In the genomic region with DNA sequence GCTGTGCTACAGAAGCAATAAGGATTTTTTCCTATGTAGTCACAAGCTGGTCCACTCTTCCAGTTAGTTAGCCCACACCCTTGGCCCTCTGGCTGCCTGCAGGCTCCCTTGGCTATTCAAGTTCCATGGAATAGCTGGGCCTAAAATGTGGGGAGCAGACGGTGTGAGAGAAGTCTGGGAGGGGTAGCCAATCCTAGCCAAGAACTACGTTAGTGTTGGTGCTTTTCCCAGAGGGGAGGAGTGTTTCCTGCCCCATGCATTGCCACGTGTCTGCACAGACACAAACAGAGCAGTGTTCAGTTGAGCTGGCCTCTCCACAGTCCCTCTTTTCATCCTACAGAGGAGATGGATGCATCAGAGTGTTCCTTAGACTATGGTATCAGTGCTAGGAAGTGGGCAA, we compare ENCODE assay signal across 12 cellular contexts. TPM values are rescaled to one million over a fixed set of nuclear protein-coding genes. Genes with fewer than 3 reads are reported as not detected.
DNase-seq lines count a peak whose midpoint lies in the region; ATAC-seq and TF ChIP-seq lines count a peak whose summit lies in the region.
"Had no signal": no experiment of that assay in that cellular context is flagged by ENCODE, and none has a peak within 500 bp of the region (broad histone marks: within the 10 kb centered on the region; RNA-seq: fewer than 3 reads in every experiment).

No MANE protein-coding gene starts in this region.

- no peak overlapping the region for H3K27ac Mint-ChIP-seq in neural crest cell (ENCODE audit: unreplicated experiment)
- H3K27ac Mint-ChIP-seq: activated naive CD8-positive, alpha-beta T cell treated with anti-CD3 and anti-CD28 coated beads, Interleukin-2, amount 10 ng/mL, durations not matched to agents 7 days and 5 days; natural killer cell treated with Interleukin-12 subunit alpha and Interleukin-12 subunit beta and Interleukin-15 and Interleukin-18, amount 100 ng/mL, for 72 hours had no signal

- DNase-seq in AG10803 (ENCODE audit: low read depth) = peak; percentile 95
- peak; percentile 99 for DNase-seq in SK-MEL-5 (ENCODE audit: low read depth, low spot score)
- peak; percentile 90 for DNase-seq in fibroblast of pulmonary artery (ENCODE audit: low read depth)
- DNase-seq in neural crest cell (ENCODE audit: low read depth, low spot score) = peak; percentile 20
- no peak for DNase-seq in retina
- no peak for DNase-seq in GM10266 (ENCODE audit: extremely low spot score)
- DNase-seq in stimulated activated naive CD4-positive, alpha-beta T cell treated with Interleukin-2 at 50 U/mL for 16 hours (lab: John Stamatoyannopoulos, UW) = no peak
- DNase-seq: activated CD4-positive, alpha-beta T cell treated with anti-CD3 and anti-CD28 coated beads, Interleukin-2, amount 50 U/mL, for 4 hours; activated naive CD8-positive, alpha-beta T cell treated with anti-CD3 and anti-CD28 coated beads, Interleukin-2, amount 10 ng/mL, durations not matched to agents 7 days and 5 days; NCI-H345 had no signal

- H3K27me3 Mint-ChIP-seq in neural crest cell (ENCODE audit: low read depth) = no peaks in the 10 kb centered on the region
- H3K27me3 Mint-ChIP-seq: activated naive CD8-positive, alpha-beta T cell treated with anti-CD3 and anti-CD28 coated beads, Interleukin-2, amount 10 ng/mL, durations not matched to agents 7 days and 5 days had no signal

- 0 out of 2 replicates have a peak, but pooled peaks have one; percentile 6 for TF ChIP-seq CTCF in AG10803 (conservative IDR thresholded peaks at IDR 0.05; ENCODE audit: low read length)
- TF ChIP-seq CTCF in fibroblast of pulmonary artery (IDR thresholded peaks at IDR 0.05; ENCODE audit: low read length, missing control alignments) = no peak
- TF ChIP-seq CTCF in neural crest cell (conservative IDR thresholded peaks at IDR 0.05) = no peak
- TF ChIP-seq CTCF in GM10266 (IDR thresholded peaks at IDR 0.05; ENCODE audit: control insufficient read depth, insufficient read depth, low read depth, missing control alignments) = no peak

- H3K4me3 Mint-ChIP-seq in neural crest cell = peak overlapping the region; percentile 2
- H3K4me3 Mint-ChIP-seq: activated naive CD8-positive, alpha-beta T cell treated with anti-CD3 and anti-CD28 coated beads, Interleukin-2, amount 10 ng/mL, durations not matched to agents 7 days and 5 days; natural killer cell treated with Interleukin-12 subunit alpha and Interleukin-12 subunit beta and Interleukin-15 and Interleukin-18, amount 100 ng/mL, for 72 hours had no signal

- H3K9me3 Mint-ChIP-seq in neural crest cell = peaks cover 7% of the 10 kb centered on the region
- H3K9me3 Mint-ChIP-seq: natural killer cell treated with Interleukin-12 subunit alpha and Interleukin-12 subunit beta and Interleukin-15 and Interleukin-18, amount 100 ng/mL, for 72 hours had no signal

- in situ Hi-C loops in SK-MEL-5 (cut with HindIII; ENCODE audit: low pct_unique_long_range_greater_than_20kb, low sequenced_read_pairs) = no loop called here

- peaks cover 35% of the 10 kb centered on the region for H3K4me1 Mint-ChIP-seq in neural crest cell
- H3K4me1 Mint-ChIP-seq: activated naive CD8-positive, alpha-beta T cell treated with anti-CD3 and anti-CD28 coated beads, Interleukin-2, amount 10 ng/mL, durations not matched to agents 7 days and 5 days had no signal

- H3K4me3 ChIP-seq in AG10803 (ENCODE audit: low read length) = no peak overlapping the region
- no peak overlapping the region for H3K4me3 ChIP-seq in fibroblast of pulmonary artery (replicated peaks; ENCODE audit: low read depth, low read length)

- H3K36me3 Mint-ChIP-seq in neural crest cell (ENCODE audit: low read depth) = peaks cover 22% of the 10 kb centered on the region
- H3K36me3 Mint-ChIP-seq: activated naive CD8-positive, alpha-beta T cell treated with anti-CD3 and anti-CD28 coated beads, Interleukin-2, amount 10 ng/mL, durations not matched to agents 7 days and 5 days; natural killer cell treated with Interleukin-12 subunit alpha and Interleukin-12 subunit beta and Interleukin-15 and Interleukin-18, amount 100 ng/mL, for 72 hours had no signal

- ATAC-seq in GM21619 (IDR thresholded peaks at IDR 0.05; ENCODE audit: unreplicated experiment) = no peak
- ATAC-seq: natural killer cell treated with Interleukin-12 subunit alpha and Interleukin-12 subunit beta and Interleukin-15 and Interleukin-18, amount 100 ng/mL, for 72 hours had no signal

RNA-seq across cellular contexts. Expression of gene IPO9, which starts 59.0 kb away (rescaled TPM):
- total RNA-seq in SK-MEL-5 (2014; rRNA removed; shearing (Covaris generic)) = 20.8 and 29.3 TPM in 2 replicates
- polyA plus RNA-seq in SK-MEL-5 (2015; cell fraction: cytosol; rRNA removed) = 28.8 and 38.0 TPM in 2 replicates
- polyA plus RNA-seq in SK-MEL-5 (2015; cell fraction: nucleus; rRNA removed) = 54.6 and 56.0 TPM in 2 replicates
- 124 and 137 TPM in 2 replicates for total RNA-seq in neural crest cell

Comparison
In these comparisons a context has a peak if more than half of its experiments do, and no peak if none do; other contexts are left out.
1. DNase-seq: peak in AG10803 (single experiment), SK-MEL-5 (single experiment), fibroblast of pulmonary artery (single experiment) and neural crest cell (single experiment); none in retina (single experiment), GM10266 (single experiment) and stimulated activated naive CD4-positive, alpha-beta T cell treated with Interleukin-2 at 50 U/mL for 16 hours (single experiment).